In genomic region chr4:36187723-36188333, GRCh38 we compare ENCODE assay signal across 8 cellular contexts. TPM values are rescaled to one million over a fixed set of nuclear protein-coding genes. Genes with fewer than 3 reads are reported as not detected.
DNase-seq lines count a peak whose midpoint lies in the region; ATAC-seq and TF ChIP-seq lines count a peak whose summit lies in the region.

No MANE protein-coding gene starts in this region.

- H3K9ac ChIP-seq in GM23248, result no peak overlapping the region

- DNase-seq in COLO668 (lab: John Stamatoyannopoulos, UW; ENCODE audit: unreplicated experiment) (peak; percentile 6), GM23248 (peak; percentile 17), Panc1 (ENCODE audit: low read depth, low spot score) (peak; percentile 25), foreskin keratinocyte (no peak), HCEC 1CT (no peak), NCI-H226 (no peak)
- DNase-seq in activated CD4-positive, alpha-beta T cell treated with anti-CD3 and anti-CD28 coated beads for 4 hours, result no peak

- H3K79me2 ChIP-seq in GM23248 (ENCODE audit: insufficient read depth), result no peaks in the 10 kb centered on the region

- H3F3A ChIP-seq in GM23248 (ENCODE audit: insufficient read depth), result no peaks in the 10 kb centered on the region

- no TSS peak for BruUV-seq in Panc1 (replicated peaks; lab: Mats Ljungman, UMichigan)

- H3K9me2 ChIP-seq in GM23248 (ENCODE audit: insufficient read depth), result no peaks in the 10 kb centered on the region

- in situ Hi-C loops in GM23248 (cut with MboI) (no loop called here), Panc1 (cut with HindIII; ENCODE audit: low pct_unique_long_range_greater_than_20kb, low sequenced_read_pairs) (no loop called here)

- no peak for ATAC-seq in Panc1
- ATAC-seq in foreskin keratinocyte, result peak; percentile 55
- ATAC-seq in GM21390 (IDR thresholded peaks at IDR 0.05; ENCODE audit: unreplicated experiment), result no peak

- H3K27ac ChIP-seq in GM23248, result no peak overlapping the region
- H3K27ac ChIP-seq in Panc1 (ENCODE audit: low read length), result no peak overlapping the region
- no peak overlapping the region for H3K27ac ChIP-seq in foreskin keratinocyte

- TF ChIP-seq CTCF in Panc1 (IDR thresholded peaks at IDR 0.05), result peak; percentile 47; the same call in 1 of the 2 replicates
- peak; percentile 71 for TF ChIP-seq CTCF in foreskin keratinocyte (conservative IDR thresholded peaks at IDR 0.05)

- H3K4me3 ChIP-seq in GM23248 (no peak overlapping the region), Panc1 (ENCODE audit: low read depth in 2 of 2, low read length in 2 of 2) (no peak overlapping the region)

- H2AFZ ChIP-seq in GM23248, result no peak overlapping the region

- WGBS in GM23248 (ENCODE audit: low coverage in 1 of 2, low lambda C conversion rate in 2 of 2, missing lambda C conversion rate in 2 of 2), 2 experiments, result 33 to 41% methylated on average over 4 of the region's 4 CpGs

- POLR2A ChIA-PET in Panc1 (lab: Charles Lee), result no interaction called here

- CTCF ChIA-PET in Panc1 (lab: Charles Lee), result no interaction called here

- no peaks in the 10 kb centered on the region for H4K20me1 ChIP-seq in GM23248 (ENCODE audit: insufficient read depth)

- H3K27me3 ChIP-seq in GM23248 (replicated peaks; ENCODE audit: insufficient read depth) (no peaks in the 10 kb centered on the region), Panc1 (ENCODE audit: control insufficient read depth, insufficient read depth, low read length) (no peaks in the 10 kb centered on the region), foreskin keratinocyte (no peaks in the 10 kb centered on the region)

- H3K4me2 ChIP-seq in GM23248 (ENCODE audit: unreplicated experiment), result no peak overlapping the region

- H3K9me3 ChIP-seq in GM23248 (ENCODE audit: low read depth) (no peaks in the 10 kb centered on the region), Panc1 (ENCODE audit: control insufficient read depth, insufficient read depth, low read depth, low read length) (no peaks in the 10 kb centered on the region)

- no peaks in the 10 kb centered on the region for H3K4me1 ChIP-seq in GM23248 (ENCODE audit: insufficient read depth)
- no peaks in the 10 kb centered on the region for H3K4me1 ChIP-seq in Panc1 (ENCODE audit: control insufficient read depth, insufficient read depth, low read length)
- H3K4me1 ChIP-seq in foreskin keratinocyte, result no peaks in the 10 kb centered on the region

- H3K36me3 ChIP-seq in GM23248 (ENCODE audit: low read depth) (no peaks in the 10 kb centered on the region), Panc1 (ENCODE audit: control insufficient read depth, insufficient read depth, low read length) (no peaks in the 10 kb centered on the region)

- intact Hi-C loops in Panc1 (cut with micrococcal nuclease; ENCODE audit: unreplicated experiment), result no loop called here

RNA-seq across cellular contexts. Expression of gene ARAP2, which starts 56.5 kb away (rescaled TPM):
- total RNA-seq in GM23248 (2014; rRNA removed; shearing (Covaris generic)), result not detected in 2 replicates
- polyA plus RNA-seq in GM23248 (2016; fragmentation: Nextera tagmentation; extraction: Ambion mirVana), result not detected in 2 replicates
- 5.5 TPM for total RNA-seq in Panc1 (2021; ENCODE audit: unreplicated experiment)
- polyA plus RNA-seq in Panc1 (2012; ENCODE audit: insufficient read length), result 0.79 TPM
- total RNA-seq in foreskin keratinocyte, result 13.0 and 13.5 TPM in 2 replicates
- polyA plus RNA-seq in foreskin keratinocyte, result 1.5 and 1.8 TPM in 2 replicates

Comparison
In these comparisons a context has a peak if more than half of its experiments do, and no peak if none do; other contexts are left out.
1. DNase-seq: peak in COLO668 (single experiment), GM23248 (single experiment) and Panc1 (single experiment); none in foreskin keratinocyte (0 of 2), activated CD4-positive, alpha-beta T cell treated with anti-CD3 and anti-CD28 coated beads for 4 hours (0 of 2), HCEC 1CT (single experiment) and NCI-H226 (single experiment).